ENCODE assay signal across 20 cellular contexts in genomic region chr12:112946236-112947000, GRCh38. TPM values are rescaled to one million over a fixed set of nuclear protein-coding genes. Genes with fewer than 3 reads are reported as not detected.
DNase-seq lines count a peak whose midpoint lies in the region; ATAC-seq, FAIRE-seq and TF ChIP-seq lines count a peak whose summit lies in the region.
"Had no signal": no experiment of that assay in that cellular context is flagged by ENCODE, and none has a peak within 500 bp of the region (broad histone marks: within the 10 kb centered on the region; RNA-seq: fewer than 3 reads in every experiment).

No MANE protein-coding gene starts in this region.

- intact Hi-C loops in Panc1 (cut with micrococcal nuclease; ENCODE audit: unreplicated experiment), result no loop called here
- intact Hi-C loops in colonic mucosa (cut with DNase I), result no loop called here
- intact Hi-C loops in naive thymus-derived CD4-positive, alpha-beta T cell (cut with micrococcal nuclease), result no loop called here

- peaks cover 0 to 38% (median 0%) of the 10 kb centered on the region in 7 donors for H3K4me1 Mint-ChIP-seq in naive thymus-derived CD4-positive, alpha-beta T cell
- H3K4me1 Mint-ChIP-seq: CD14-positive monocyte had no signal

- H3K27me3 ChIP-seq in Panc1 (ENCODE audit: control insufficient read depth, insufficient read depth, low read length) (no peaks in the 10 kb centered on the region), colonic mucosa (no peaks in the 10 kb centered on the region)
- no peaks in the 10 kb centered on the region for H3K27me3 ChIP-seq in naive thymus-derived CD4-positive, alpha-beta T cell (ENCODE audit: control insufficient read depth in 2 of 2, insufficient read depth in 2 of 2, low read length in 2 of 2)
- H3K27me3 ChIP-seq: BLaER1 had no signal

- H3K9me3 ChIP-seq in Panc1 (ENCODE audit: control insufficient read depth, insufficient read depth, low read depth, low read length) (no peaks in the 10 kb centered on the region), colonic mucosa (no peaks in the 10 kb centered on the region)
- no peaks in the 10 kb centered on the region for H3K9me3 ChIP-seq in naive thymus-derived CD4-positive, alpha-beta T cell (ENCODE audit: control insufficient read depth in 2 of 3, low read length in 3 of 3)
- H3K9me3 ChIP-seq: A549, BLaER1 had no signal

- H3K27ac ChIP-seq in Panc1 (ENCODE audit: low read length) (no peak overlapping the region), colonic mucosa (no peak overlapping the region)
- H3K27ac ChIP-seq in naive thymus-derived CD4-positive, alpha-beta T cell (ENCODE audit: low read depth, low read length), result no peak overlapping the region
- H3K27ac ChIP-seq: 22Rv1, A549, BLaER1 had no signal

- no TSS peak for BruUV-seq in Panc1 (replicated peaks; lab: Mats Ljungman, UMichigan)

- no peak overlapping the region for H3K4me3 Mint-ChIP-seq in naive thymus-derived CD4-positive, alpha-beta T cell
- H3K4me3 Mint-ChIP-seq: CD14-positive monocyte; CD4-positive, alpha-beta memory T cell; H9 had no signal

- H3K9ac ChIP-seq in colonic mucosa (ENCODE audit: low read depth in 2 of 2, low read length in 2 of 2), result no peak overlapping the region
- H3K9ac ChIP-seq: BLaER1 had no signal

- peak overlapping the region in 1 of 9 donors; percentile 23 for H3K27ac Mint-ChIP-seq in naive thymus-derived CD4-positive, alpha-beta T cell
- H3K27ac Mint-ChIP-seq: H9 had no signal

- H3K36me3 ChIP-seq in Panc1 (ENCODE audit: control insufficient read depth, insufficient read depth, low read length) (no peaks in the 10 kb centered on the region), colonic mucosa (no peaks in the 10 kb centered on the region)
- peaks cover 0 to 61% (median 0%) of the 10 kb centered on the region in 3 experiments for H3K36me3 ChIP-seq in naive thymus-derived CD4-positive, alpha-beta T cell (ENCODE audit: control insufficient read depth in 2 of 3, insufficient read depth in 3 of 3, low read length in 3 of 3)

- no peak for TF ChIP-seq POLR2A in GM12892 (IDR thresholded peaks at IDR 0.05; ENCODE audit: low read depth, low read length)

- CTCF ChIA-PET in Panc1 (lab: Charles Lee), result no interaction called here
- CTCF ChIA-PET in naive thymus-derived CD4-positive, alpha-beta T cell (lab: Charles Lee), result no interaction called here

- no peak overlapping the region for H3K4me3 ChIP-seq in Panc1 (ENCODE audit: low read depth in 2 of 2, low read length in 2 of 2)
- H3K4me3 ChIP-seq in colonic mucosa, result no peak overlapping the region
- no peak overlapping the region for H3K4me3 ChIP-seq in naive thymus-derived CD4-positive, alpha-beta T cell (ENCODE audit: low read length)
- H3K4me3 ChIP-seq in foreskin fibroblast (ENCODE audit: low read depth in 1 of 2, low read length in 2 of 2), result no peak overlapping the region
- H3K4me3 ChIP-seq: A549, BLaER1 had no signal

- H3K36me3 Mint-ChIP-seq in naive thymus-derived CD4-positive, alpha-beta T cell, result peaks cover 15 to 61% (median 52%) of the 10 kb centered on the region in 5 donors

- no peaks in the 10 kb centered on the region for H3K27me3 Mint-ChIP-seq in naive thymus-derived CD4-positive, alpha-beta T cell
- H3K27me3 Mint-ChIP-seq: CD4-positive, alpha-beta memory T cell had no signal

- no peak for FAIRE-seq in GM12892 (lab: Jason Lieb, UNC)
- FAIRE-seq: A549, HepG2 had no signal

- in situ Hi-C loops in Panc1 (cut with HindIII; ENCODE audit: low pct_unique_long_range_greater_than_20kb, low sequenced_read_pairs), result no loop called here

- H3K4me1 ChIP-seq in Panc1 (ENCODE audit: control insufficient read depth, insufficient read depth, low read length), result no peaks in the 10 kb centered on the region
- H3K4me1 ChIP-seq in colonic mucosa, result no peaks in the 10 kb centered on the region
- no peaks in the 10 kb centered on the region for H3K4me1 ChIP-seq in naive thymus-derived CD4-positive, alpha-beta T cell (ENCODE audit: control insufficient read depth in 2 of 2, insufficient read depth in 2 of 2, low read length in 2 of 2)
- H3K4me1 ChIP-seq: A549, BLaER1 had no signal

- 0 out of 2 replicates have a peak, but pooled peaks have one; percentile 22 for ATAC-seq in Panc1
- ATAC-seq in naive thymus-derived CD4-positive, alpha-beta T cell, result no peak
- ATAC-seq: A549, HepG2 had no signal

- DNase-seq in NCI-H524 (lab: John Stamatoyannopoulos, UW) (peak; percentile 11 to 42), NCI-H524 treated with DMSO at 0.1 percent for 48 hours (lab: John Stamatoyannopoulos, UW) (no peak), Panc1 (ENCODE audit: low read depth, low spot score) (no peak), colonic mucosa (peak; percentile 8), medulla oblongata (ENCODE audit: extremely low spot score) (peak; percentile 19), GM12892 (ENCODE audit: insufficient read length) (no peak), foreskin fibroblast (no peak)
- no peak for DNase-seq in naive thymus-derived CD4-positive, alpha-beta T cell
- DNase-seq: AML-193; CD4-positive, alpha-beta memory T cell; DMS153; DMS79; GF-D8; GOT3 had no signal

- TF ChIP-seq CTCF in Panc1 (IDR thresholded peaks at IDR 0.05) (no peak), colonic mucosa (IDR thresholded peaks at IDR 0.05) (no peak), foreskin fibroblast (IDR thresholded peaks at IDR 0.05; ENCODE audit: low read depth, low read length) (no peak)

- POLR2A ChIA-PET in Panc1 (lab: Charles Lee), result no interaction called here
- POLR2A ChIA-PET in naive thymus-derived CD4-positive, alpha-beta T cell (lab: Charles Lee), result no interaction called here

- H3K9me3 Mint-ChIP-seq in naive thymus-derived CD4-positive, alpha-beta T cell, result peaks cover 0 to 6% (median 0%) of the 10 kb centered on the region in 11 donors
- H3K9me3 Mint-ChIP-seq: H9 had no signal

RNA-seq across cellular contexts. Expression of gene OAS3, which starts 8.1 kb away (rescaled TPM):
- total RNA-seq in Panc1 (2021; ENCODE audit: unreplicated experiment) (33.3 TPM), colonic mucosa (10 to 100 TPM; 15.2 to 39.1 TPM)
- 16.1 TPM for polyA plus RNA-seq in Panc1 (2012; ENCODE audit: insufficient read length)
- 100 to 1,000 TPM in 1 of 5 experiments, 10 to 100 TPM in 4; 17.8 to 264 (median 21.6) TPM for total RNA-seq in naive thymus-derived CD4-positive, alpha-beta T cell
- polyA plus RNA-seq in naive thymus-derived CD4-positive, alpha-beta T cell, result 10 to 100 TPM; 14.8 to 20.7 TPM
- polyA plus RNA-seq in GM12892 (2012; ENCODE audit: missing spikeins), result 45.9 TPM

RNA-seq across cellular contexts. Expression of gene OAS2, which starts 31.9 kb away (rescaled TPM):
- total RNA-seq in Panc1 (2021; ENCODE audit: unreplicated experiment) (2.7 TPM), colonic mucosa (1 to 10 TPM; 3.0 to 3.2 TPM)
- polyA plus RNA-seq in Panc1 (2012; ENCODE audit: insufficient read length), result 0.73 TPM
- 100 to 1,000 TPM in 1 of 5 experiments, 10 to 100 TPM in 4; 29.9 to 238 (median 66.0) TPM for total RNA-seq in naive thymus-derived CD4-positive, alpha-beta T cell
- polyA plus RNA-seq in naive thymus-derived CD4-positive, alpha-beta T cell, result 10 to 100 TPM; 30.5 to 63.6 TPM
- polyA plus RNA-seq in GM12892 (2012; ENCODE audit: missing spikeins), result 66.3 TPM
- total RNA-seq: H9 had no signal

RNA-seq across cellular contexts. Expression of gene OAS1, which starts 39.7 kb away (rescaled TPM):
- total RNA-seq in Panc1 (2021; ENCODE audit: unreplicated experiment) (4.5 TPM), colonic mucosa (100 to 1,000 TPM in 1 of 2 donors, 10 to 100 TPM in 1; 98.2 to 110 TPM)
- 2.3 TPM for polyA plus RNA-seq in Panc1 (2012; ENCODE audit: insufficient read length)
- 100 to 1,000 TPM in 1 of 5 experiments, 10 to 100 TPM in 1, 1 to 10 TPM in 3; 5.1 to 169 (median 6.1) TPM for total RNA-seq in naive thymus-derived CD4-positive, alpha-beta T cell
- polyA plus RNA-seq in naive thymus-derived CD4-positive, alpha-beta T cell, result 10 to 100 TPM in 1 of 2 donors, 1 to 10 TPM in 1; 9.2 to 30.3 TPM
- polyA plus RNA-seq in GM12892 (2012; ENCODE audit: missing spikeins), result 83.3 TPM
- total RNA-seq: H9 had no signal

Comparison
In these comparisons a context has a peak if more than half of its experiments do, and no peak if none do; other contexts are left out.
1. DNase-seq: peak in NCI-H524 (2 of 2), colonic mucosa (single experiment) and medulla oblongata (single experiment); none in NCI-H524 treated with DMSO at 0.1 percent for 48 hours (single experiment), Panc1 (single experiment), naive thymus-derived CD4-positive, alpha-beta T cell (0 of 9), GM12892 (single experiment) and foreskin fibroblast (0 of 2).